Comparison of ENCODE assay signal across 11 cellular contexts in genomic region chr10:131422731-131423130, GRCh38.
"Had no signal": no experiment of that assay in that cellular context is flagged by ENCODE, and none has a peak within 500 bp of the region (broad histone marks: within the 10 kb centered on the region; RNA-seq: fewer than 3 reads in every experiment).

No MANE protein-coding gene starts in this region.

- H3K36me3 ChIP-seq: HAP-1 had no signal

- H3K4me3 ChIP-seq: GM23248, GM23338, HAP-1 had no signal

- H3K27ac ChIP-seq: GM23248 had no signal

- FAIRE-seq: H1, H54 had no signal

- H3K9ac ChIP-seq: GM23248 had no signal

- DNase-seq: GM23248, GOT3, H7, H9, HCEC 1CT, HFFc6 had no signal

- H2AFZ ChIP-seq: GM23248, GM23338 had no signal

- ATAC-seq: GM23338, HCT116 had no signal

- H3K9me3 ChIP-seq: HAP-1 had no signal

- H3K4me1 ChIP-seq: HAP-1 had no signal

- H3K4me2 ChIP-seq: GM23338 had no signal
